Comparison of ENCODE assay signal across 8 cellular contexts in the genomic region with DNA sequence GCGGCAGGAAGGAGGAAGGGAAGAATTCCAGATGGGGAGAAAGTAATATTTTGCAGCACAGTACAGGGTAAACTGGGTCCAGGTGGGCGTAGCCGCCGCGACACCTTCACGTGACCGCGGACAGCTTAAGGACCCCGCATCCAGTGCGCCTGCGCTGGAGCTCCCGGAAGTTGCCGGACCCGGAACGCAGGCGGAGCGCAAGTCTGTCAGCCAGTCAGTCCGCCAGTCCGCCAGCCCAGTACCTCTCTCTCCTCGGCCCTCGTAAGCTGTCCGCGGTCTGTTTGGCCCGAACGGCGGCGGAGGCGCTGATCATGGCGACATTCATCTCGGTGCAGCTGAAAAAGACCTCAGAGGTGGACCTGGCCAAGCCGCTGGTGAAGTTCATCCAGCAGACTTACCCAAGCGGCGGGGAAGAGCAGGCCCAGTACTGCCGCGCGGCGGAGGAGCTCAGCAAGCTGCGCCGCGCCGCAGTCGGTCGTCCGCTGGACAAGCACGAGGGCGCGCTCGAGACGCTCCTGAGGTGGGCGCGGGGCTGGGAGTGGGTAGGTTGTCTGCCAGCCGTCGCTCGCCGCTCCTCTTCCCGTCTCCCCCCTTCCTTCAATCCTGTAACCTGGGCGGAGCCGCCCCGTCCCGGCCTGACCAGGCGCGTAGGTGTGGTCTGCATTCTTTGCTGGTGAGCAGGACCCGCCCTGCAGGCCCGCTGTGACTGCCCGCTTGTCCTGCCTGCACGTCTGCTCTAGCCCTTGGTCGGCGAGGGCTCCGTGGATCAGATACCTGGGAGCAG. TPM values are rescaled to one million over a fixed set of nuclear protein-coding genes. Genes with fewer than 3 reads are reported as not detected.
DNase-seq lines count a peak whose midpoint lies in the region; ATAC-seq, FAIRE-seq and TF ChIP-seq lines count a peak whose summit lies in the region.

A gene with protein sequence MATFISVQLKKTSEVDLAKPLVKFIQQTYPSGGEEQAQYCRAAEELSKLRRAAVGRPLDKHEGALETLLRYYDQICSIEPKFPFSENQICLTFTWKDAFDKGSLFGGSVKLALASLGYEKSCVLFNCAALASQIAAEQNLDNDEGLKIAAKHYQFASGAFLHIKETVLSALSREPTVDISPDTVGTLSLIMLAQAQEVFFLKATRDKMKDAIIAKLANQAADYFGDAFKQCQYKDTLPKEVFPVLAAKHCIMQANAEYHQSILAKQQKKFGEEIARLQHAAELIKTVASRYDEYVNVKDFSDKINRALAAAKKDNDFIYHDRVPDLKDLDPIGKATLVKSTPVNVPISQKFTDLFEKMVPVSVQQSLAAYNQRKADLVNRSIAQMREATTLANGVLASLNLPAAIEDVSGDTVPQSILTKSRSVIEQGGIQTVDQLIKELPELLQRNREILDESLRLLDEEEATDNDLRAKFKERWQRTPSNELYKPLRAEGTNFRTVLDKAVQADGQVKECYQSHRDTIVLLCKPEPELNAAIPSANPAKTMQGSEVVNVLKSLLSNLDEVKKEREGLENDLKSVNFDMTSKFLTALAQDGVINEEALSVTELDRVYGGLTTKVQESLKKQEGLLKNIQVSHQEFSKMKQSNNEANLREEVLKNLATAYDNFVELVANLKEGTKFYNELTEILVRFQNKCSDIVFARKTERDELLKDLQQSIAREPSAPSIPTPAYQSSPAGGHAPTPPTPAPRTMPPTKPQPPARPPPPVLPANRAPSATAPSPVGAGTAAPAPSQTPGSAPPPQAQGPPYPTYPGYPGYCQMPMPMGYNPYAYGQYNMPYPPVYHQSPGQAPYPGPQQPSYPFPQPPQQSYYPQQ (plus strand): TSS at position 213 of the 784 bp plus-strand sequence. CDS start 99 bp downstream, at position 312.

- H3K27ac ChIP-seq in kidney (ENCODE audit: low read depth in 2 of 2, low read length in 2 of 2), result peak within 1 kb of the TSS; percentile 92 to 97

- H3K4me1 ChIP-seq in kidney (ENCODE audit: control insufficient read depth in 1 of 2, insufficient read depth in 1 of 2, low read depth in 1 of 2, low read length in 2 of 2), result peaks cover 2 to 12% of the 10 kb centered on the region in 2 donors

- H3K9me3 ChIP-seq in kidney (ENCODE audit: control insufficient read depth in 1 of 2, low read length in 2 of 2), result no peaks in the 10 kb centered on the region

- peak within 1 kb of the TSS; percentile 78 to 92 for H3K9ac ChIP-seq in kidney (ENCODE audit: low read length in 2 of 2)

- TF ChIP-seq CTCF in kidney (IDR thresholded peaks at IDR 0.05; ENCODE audit: borderline replicate concordance, extremely low read depth, insufficient read depth), result no peak

- ATAC-seq in HG03196 (IDR thresholded peaks at IDR 0.05; ENCODE audit: unreplicated experiment), result peak; percentile 91

- intact Hi-C loops in kidney (cut with DNase I), result no loop called here

- peak; percentile 97 for TF ChIP-seq POLR2A in GM18951 (IDR thresholded peaks at IDR 0.05; ENCODE audit: extremely low read depth, insufficient read depth, insufficient read length)

- H3K4me3 ChIP-seq in kidney (ENCODE audit: low read length in 2 of 2), result peak within 1 kb of the TSS; percentile 99 to 100

- H3K36me3 ChIP-seq in kidney (ENCODE audit: control insufficient read depth in 1 of 2, insufficient read depth in 2 of 2, low read length in 2 of 2), result peaks cover 0 to 5% of the 10 kb centered on the region in 2 donors

- FAIRE-seq in kidney (lab: Jason Lieb, UNC), result no peak

- DNase-seq in AG20443 (ENCODE audit: low spot score), result peak; percentile 98
- DNase-seq in NCI-H446 treated with DMSO at 0.1 percent for 48 hours (lab: John Stamatoyannopoulos, UW), result peak; percentile 67
- DNase-seq in activated CD4-positive, CD25-positive, alpha-beta regulatory T cell treated with anti-CD3 and anti-CD28 coated beads, Interleukin-2, amount 50 U/mL, for 72 hours, result peak; percentile 91
- peak; percentile 12 to 62 for DNase-seq in cerebellar nuclear complex (lab: John Stamatoyannopoulos, UW)
- peak; percentile 98 for DNase-seq in kidney
- peak; percentile 93 for DNase-seq in stimulated activated CD4-positive, alpha-beta T cell treated with anti-CD3 and anti-CD28 coated beads, Interleukin-15, amount 100 ng/mL, for 24 hours

- in situ Hi-C loops in GM18951 (cut with MboI; ENCODE audit: low sequenced_read_pairs, unreplicated experiment), result loop anchor here (25.0 kb wide), 1 partner anchor 661 kb away; no protein-coding TSS in a partner anchor

RNA-seq across cellular contexts. Expression of the gene that starts here (rescaled TPM):
- total RNA-seq in kidney, result 240 TPM
- 47.2 TPM for polyA plus RNA-seq in kidney (ENCODE audit: insufficient read depth, low read depth, low replicate concordance)

Comparison
In these comparisons a context has a peak if more than half of its experiments do, and no peak if none do; other contexts are left out.
1. Peak in every context shown above with its lines: DNase-seq, ATAC-seq, H3K4me3 ChIP-seq and H3K27ac ChIP-seq.
2. DNase-seq: peak in every context shown above with its lines; median percentile 98 in AG20443; 98 in kidney; 93 in stimulated activated CD4-positive, alpha-beta T cell treated with anti-CD3 and anti-CD28 coated beads, Interleukin-15, amount 100 ng/mL, for 24 hours; 91 in activated CD4-positive, CD25-positive, alpha-beta regulatory T cell treated with anti-CD3 and anti-CD28 coated beads, Interleukin-2, amount 50 U/mL, for 72 hours; 67 in NCI-H446 treated with DMSO at 0.1 percent for 48 hours; 37 in cerebellar nuclear complex.